1 cellular context compared by ENCODE assay signal in the genomic region with DNA sequence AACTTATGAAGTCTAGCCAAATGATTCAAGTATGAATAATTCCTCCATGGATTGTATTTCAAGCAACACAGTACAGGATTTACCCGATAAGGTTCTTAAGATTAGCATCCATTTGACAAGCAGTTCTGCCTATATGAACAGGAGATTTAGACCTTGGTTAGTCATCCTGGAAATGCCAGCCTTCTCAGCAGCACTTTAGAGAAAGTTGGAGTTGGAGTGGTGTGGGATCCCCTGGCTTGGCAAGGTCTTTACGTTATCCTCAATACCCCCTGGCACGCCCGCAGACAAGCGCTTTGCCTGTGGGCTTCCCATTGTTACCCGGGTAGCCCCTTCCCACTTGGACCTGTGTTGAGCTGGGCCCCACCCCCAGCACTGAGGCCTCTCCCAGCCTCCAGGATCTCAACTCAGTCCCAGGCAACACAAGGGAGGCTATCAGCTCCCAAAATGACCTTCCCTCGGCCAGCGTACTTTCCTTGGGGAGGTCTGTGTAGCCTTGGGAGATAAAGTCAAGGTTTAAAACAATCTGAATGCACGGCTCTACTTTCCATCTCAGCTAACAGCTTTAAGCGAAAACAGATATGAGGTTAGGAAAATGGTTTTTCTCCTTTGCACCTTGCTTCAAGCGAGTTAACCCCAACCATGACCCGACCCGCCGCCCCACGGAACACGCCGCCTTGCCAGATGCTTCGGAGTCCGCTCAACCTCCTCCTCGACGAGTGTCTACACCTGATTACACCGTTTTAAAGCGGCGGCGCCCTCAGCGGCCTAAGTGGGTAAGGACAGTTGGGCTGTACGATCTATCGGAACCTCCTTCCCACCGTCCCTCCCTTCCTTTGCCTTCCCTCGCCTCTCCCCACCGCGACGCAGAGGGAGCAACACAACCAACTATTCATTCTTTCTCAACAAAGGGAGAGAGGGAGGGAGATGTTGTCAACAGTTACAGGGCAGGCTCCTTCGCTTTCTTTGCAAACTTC.
TF ChIP-seq lines count a peak whose summit lies in the region.

No MANE protein-coding gene starts in this region.

TF ChIP-seq in SK-N-SH, 30 proteins besides CTCF, POLR2A, EP300 and RAD21 (continued from another document):
- TF ChIP-seq, protein P1, sequence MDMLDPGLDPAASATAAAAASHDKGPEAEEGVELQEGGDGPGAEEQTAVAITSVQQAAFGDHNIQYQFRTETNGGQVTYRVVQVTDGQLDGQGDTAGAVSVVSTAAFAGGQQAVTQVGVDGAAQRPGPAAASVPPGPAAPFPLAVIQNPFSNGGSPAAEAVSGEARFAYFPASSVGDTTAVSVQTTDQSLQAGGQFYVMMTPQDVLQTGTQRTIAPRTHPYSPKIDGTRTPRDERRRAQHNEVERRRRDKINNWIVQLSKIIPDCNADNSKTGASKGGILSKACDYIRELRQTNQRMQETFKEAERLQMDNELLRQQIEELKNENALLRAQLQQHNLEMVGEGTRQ (IDR thresholded peaks at IDR 0.05; ENCODE audit: borderline replicate concordance, low read depth, low read length) = no peak
- TF ChIP-seq YY1 (IDR thresholded peaks at IDR 0.05; ENCODE audit: low read depth) = no peak
- TF ChIP-seq TEAD4 (IDR thresholded peaks at IDR 0.05; ENCODE audit: borderline replicate concordance, insufficient read depth) = peak; percentile 40; the same call in 1 of the 2 replicates
- no peak for TF ChIP-seq MEF2A (IDR thresholded peaks at IDR 0.05; ENCODE audit: borderline replicate concordance, low read depth)
- TF ChIP-seq, protein P2, sequence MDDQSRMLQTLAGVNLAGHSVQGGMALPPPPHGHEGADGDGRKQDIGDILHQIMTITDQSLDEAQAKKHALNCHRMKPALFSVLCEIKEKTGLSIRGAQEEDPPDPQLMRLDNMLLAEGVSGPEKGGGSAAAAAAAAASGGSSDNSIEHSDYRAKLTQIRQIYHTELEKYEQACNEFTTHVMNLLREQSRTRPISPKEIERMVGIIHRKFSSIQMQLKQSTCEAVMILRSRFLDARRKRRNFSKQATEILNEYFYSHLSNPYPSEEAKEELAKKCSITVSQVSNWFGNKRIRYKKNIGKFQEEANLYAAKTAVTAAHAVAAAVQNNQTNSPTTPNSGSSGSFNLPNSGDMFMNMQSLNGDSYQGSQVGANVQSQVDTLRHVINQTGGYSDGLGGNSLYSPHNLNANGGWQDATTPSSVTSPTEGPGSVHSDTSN (IDR thresholded peaks at IDR 0.05) = peak; percentile 65
- TF ChIP-seq NRF1 (IDR thresholded peaks at IDR 0.05; ENCODE audit: low read depth, low read length) = no peak
- no peak for TF ChIP-seq IRF3 (IDR thresholded peaks at IDR 0.05; ENCODE audit: low read depth, low read length)
- TF ChIP-seq RFX5 (IDR thresholded peaks at IDR 0.05; ENCODE audit: low read length) = no peak
- peak; percentile 42 for TF ChIP-seq MAX (IDR thresholded peaks at IDR 0.05; ENCODE audit: low read depth)
- no peak for TF ChIP-seq FOXJ3 (CRISPR knock-in tag; IDR thresholded peaks at IDR 0.05)
- peak; percentile 81 for TF ChIP-seq NFIC (IDR thresholded peaks at IDR 0.05; ENCODE audit: borderline replicate concordance)
- peak; percentile 43; the same call in 1 of the 2 replicates for TF ChIP-seq FOXM1 (IDR thresholded peaks at IDR 0.05; ENCODE audit: low read depth)
- peak; percentile 72; the same call in 1 of the 2 replicates for TF ChIP-seq FOSL2 (IDR thresholded peaks at IDR 0.05; ENCODE audit: borderline replicate concordance, low read depth)
- TF ChIP-seq CHD2 (IDR thresholded peaks at IDR 0.05; ENCODE audit: low read length, partially characterized antibody) = no peak
- TF ChIP-seq USF1 (IDR thresholded peaks at IDR 0.05; ENCODE audit: borderline replicate concordance, low read depth) = no peak
- TF ChIP-seq SMC3 (IDR thresholded peaks at IDR 0.05; ENCODE audit: low read depth, low read length) = peak; percentile 42
- no peak for TF ChIP-seq RXRA (IDR thresholded peaks at IDR 0.05; ENCODE audit: borderline replicate concordance, low read depth)
- no peak; the same call in 1 of the 2 replicates for TF ChIP-seq SIN3A (IDR thresholded peaks at IDR 0.05; ENCODE audit: borderline replicate concordance, low read depth, low read length)
- no peak for TF ChIP-seq GATA2 (CRISPR knock-in tag; IDR thresholded peaks at IDR 0.05)
- no peak for TF ChIP-seq RCOR1 (IDR thresholded peaks at IDR 0.05; ENCODE audit: low read length)
- peak; percentile 72; the same call in 1 of the 2 replicates for TF ChIP-seq POLR2AphosphoS5 (IDR thresholded peaks at IDR 0.05; ENCODE audit: low read depth, low read length)
- TF ChIP-seq EZH2phosphoT487 (IDR thresholded peaks at IDR 0.05; ENCODE audit: borderline replicate concordance, low read depth) = no peak
- TF ChIP-seq GABPA (IDR thresholded peaks at IDR 0.05; ENCODE audit: low read depth) = no peak
